25 cellular contexts compared by ENCODE assay signal in the genomic region with DNA sequence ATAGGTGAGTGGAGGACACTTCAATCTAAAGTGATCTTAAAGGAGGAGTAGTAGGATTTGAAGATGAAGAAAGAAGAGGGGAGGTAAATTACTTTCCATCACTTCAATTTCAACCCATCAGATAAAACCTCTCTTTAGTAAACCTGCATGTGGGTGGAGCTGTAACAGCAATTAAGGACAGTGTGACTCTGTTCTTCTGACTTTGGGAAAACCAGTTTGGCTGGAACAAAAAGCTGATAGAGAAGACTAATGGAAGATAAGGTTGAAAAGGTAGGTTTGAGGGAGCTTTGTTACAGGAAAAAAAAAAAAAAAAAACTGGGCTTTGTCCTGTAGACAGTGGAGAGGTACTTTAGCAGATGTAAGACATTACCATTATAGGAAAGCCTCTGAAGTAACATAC. TPM values are rescaled to one million over a fixed set of nuclear protein-coding genes. Genes with fewer than 3 reads are reported as not detected.
DNase-seq lines count a peak whose midpoint lies in the region; TF ChIP-seq lines count a peak whose summit lies in the region.
"Had no signal": no experiment of that assay in that cellular context is flagged by ENCODE, and none has a peak within 500 bp of the region (broad histone marks: within the 10 kb centered on the region; RNA-seq: fewer than 3 reads in every experiment).

No MANE protein-coding gene starts in this region.

- H3K36me3 Mint-ChIP-seq in chondrocyte (ENCODE audit: low read depth) = peaks cover 2% of the 10 kb centered on the region
- peaks cover 29% of the 10 kb centered on the region for H3K36me3 Mint-ChIP-seq in endodermal cell (ENCODE audit: low read depth)

- TF ChIP-seq CTCF in chondrocyte (IDR thresholded peaks at IDR 0.05) (no peak), endodermal cell (conservative IDR thresholded peaks at IDR 0.05) (no peak)

- no peak overlapping the region for H3K4me3 ChIP-seq in trophoblast cell (ENCODE audit: low read depth, low read length)
- no peak overlapping the region for H3K4me3 ChIP-seq in endodermal cell (ENCODE audit: low read length)
- H3K4me3 ChIP-seq: adrenal gland, GM23248, hepatocyte, neural progenitor cell, tibial nerve had no signal

- H4K12ac ChIP-seq in trophoblast cell (ENCODE audit: low read depth, low read length) = no peak overlapping the region

- DNase-seq in NCI-H2107 treated with DMSO at 0.1 percent for 48 hours (lab: John Stamatoyannopoulos, UW; ENCODE audit: unreplicated experiment) (peak; percentile 8), NCI-H2107 (lab: John Stamatoyannopoulos, UW) (no peak), HT-29 (ENCODE audit: low spot score) (peak; percentile 57), chondrocyte (ENCODE audit: low spot score) (no peak), trophoblast cell (peak; percentile 54 to 91), endodermal cell (no peak), NCI-H1105 (lab: John Stamatoyannopoulos, UW) (no peak), HuH-7 (ENCODE audit: low spot score) (no peak)
- DNase-seq: activated CD4-positive, alpha-beta T cell treated with anti-CD3 and anti-CD28 coated beads for 1 hour; activated CD8-positive, alpha-beta memory T cell treated with anti-CD3 and anti-CD28 coated beads for 24 hours; activated T-cell treated with anti-CD3 and anti-CD28 coated beads, Interleukin-2, amount 50 U/mL, for 4 hours; adrenal gland; brain microvascular endothelial cell; CD4-positive, CD25-positive, alpha-beta regulatory T cell; foreskin fibroblast; GM23248; left cardiac atrium; NCI-H69; posterior cingulate gyrus had no signal

- H3K9ac ChIP-seq in trophoblast cell (ENCODE audit: low read length) (no peak overlapping the region), endodermal cell (ENCODE audit: extremely low read depth, low read length, poor library complexity, severe bottlenecking) (no peak overlapping the region)
- H3K9ac ChIP-seq: GM23248, KMS-11, neural progenitor cell had no signal

- H3K27me3 Mint-ChIP-seq in chondrocyte (ENCODE audit: low read depth) = no peaks in the 10 kb centered on the region
- H3K27me3 Mint-ChIP-seq in endodermal cell (ENCODE audit: insufficient read depth) = no peaks in the 10 kb centered on the region
- H3K27me3 Mint-ChIP-seq: stimulated activated naive CD8-positive, alpha-beta T cell treated with anti-CD3 and anti-CD28 coated beads, Interleukin-15, Interleukin-2, amounts not matched to agents 100 ng/mL and 50 ng/mL, for 24 hours had no signal

- H3K4ac ChIP-seq in trophoblast cell (ENCODE audit: low read depth, low read length) = no peak overlapping the region

- H3K4me1 ChIP-seq in trophoblast cell (ENCODE audit: control insufficient read depth in 1 of 2, insufficient read depth in 2 of 2, low read length in 2 of 2) (peaks cover 3 to 13% of the 10 kb centered on the region in 2 experiments), endodermal cell (ENCODE audit: control insufficient read depth, insufficient read depth, low read length) (no peaks in the 10 kb centered on the region)

- no peak overlapping the region for H2AK5ac ChIP-seq in trophoblast cell (ENCODE audit: low read length)

- H2BK5ac ChIP-seq in trophoblast cell (ENCODE audit: low read depth, low read length, poor library complexity) = no peak overlapping the region

- H3K27ac Mint-ChIP-seq in chondrocyte (ENCODE audit: unreplicated experiment) (peak overlapping the region; percentile 70), endodermal cell (no peak overlapping the region)
- H3K27ac Mint-ChIP-seq: neural progenitor cell; stimulated activated naive CD8-positive, alpha-beta T cell treated with anti-CD3 and anti-CD28 coated beads, Interleukin-15, Interleukin-2, amounts not matched to agents 100 ng/mL and 50 ng/mL, for 24 hours; T-helper 1 cell treated with Interleukin-12 subunit alpha and Interleukin-12 subunit beta and Interleukin-4 antibody, amounts not matched to agents 30 μg/mL and 1 μg/mL, for 36 hours had no signal

- peak overlapping the region; percentile 22 for H3K4me2 ChIP-seq in trophoblast cell (ENCODE audit: low read length)
- H3K4me2 ChIP-seq: hepatocyte, KMS-11, neural progenitor cell had no signal

- H2BK120ac ChIP-seq in trophoblast cell (ENCODE audit: insufficient read depth, low read length, poor library complexity) = no peak overlapping the region

- H3K9me3 ChIP-seq in trophoblast cell (ENCODE audit: insufficient read depth, low read depth, low read length) (peaks cover 1% of the 10 kb centered on the region), endodermal cell (ENCODE audit: control insufficient read depth, low read length) (no peaks in the 10 kb centered on the region)
- H3K9me3 ChIP-seq: adrenal gland, tibial nerve had no signal

- H3K18ac ChIP-seq in trophoblast cell (ENCODE audit: low read length) = no peak overlapping the region

- H3K27me3 ChIP-seq in trophoblast cell (ENCODE audit: insufficient read depth, low read length) = no peaks in the 10 kb centered on the region
- H3K27me3 ChIP-seq in endodermal cell (ENCODE audit: control insufficient read depth, insufficient read depth, low read length, poor library complexity, severe bottlenecking) = no peaks in the 10 kb centered on the region
- H3K27me3 ChIP-seq: adrenal gland, brain microvascular endothelial cell, hepatocyte, neural progenitor cell, tibial nerve had no signal

- no peak overlapping the region for H3K14ac ChIP-seq in trophoblast cell (ENCODE audit: low read length)

- H2AFZ ChIP-seq in trophoblast cell (ENCODE audit: insufficient read depth, low read length, poor library complexity) = no peak overlapping the region
- H2AFZ ChIP-seq: GM23248, hepatocyte, neural progenitor cell had no signal

- H3K79me2 ChIP-seq in trophoblast cell (ENCODE audit: control insufficient read depth, insufficient read depth, low read length, poor library complexity) = peaks cover 15% of the 10 kb centered on the region

- H3K4me3 Mint-ChIP-seq in chondrocyte (ENCODE audit: unreplicated experiment) (no peak overlapping the region), endodermal cell (no peak overlapping the region)
- H3K4me3 Mint-ChIP-seq: activated T-cell treated with anti-CD3 and anti-CD28 coated beads, Interleukin-2, amount 50 U/mL, for 4 hours; neural progenitor cell; stimulated activated naive CD8-positive, alpha-beta T cell treated with anti-CD3 and anti-CD28 coated beads, Interleukin-15, Interleukin-2, amounts not matched to agents 100 ng/mL and 50 ng/mL, for 24 hours; T-helper 1 cell treated with Interleukin-12 subunit alpha and Interleukin-12 subunit beta and Interleukin-4 antibody, amounts not matched to agents 30 μg/mL and 1 μg/mL, for 36 hours had no signal

- no peaks in the 10 kb centered on the region for H3K9me3 Mint-ChIP-seq in chondrocyte (ENCODE audit: low read depth)
- H3K9me3 Mint-ChIP-seq in endodermal cell = no peaks in the 10 kb centered on the region
- H3K9me3 Mint-ChIP-seq: activated T-cell treated with anti-CD3 and anti-CD28 coated beads, Interleukin-2, amount 50 U/mL, for 4 hours; CD4-positive, CD25-positive, alpha-beta regulatory T cell; neural progenitor cell; stimulated activated naive CD8-positive, alpha-beta T cell treated with anti-CD3 and anti-CD28 coated beads, Interleukin-15, Interleukin-2, amounts not matched to agents 100 ng/mL and 50 ng/mL, for 24 hours; T-helper 1 cell treated with Interleukin-12 subunit alpha and Interleukin-12 subunit beta and Interleukin-4 antibody, amounts not matched to agents 30 μg/mL and 1 μg/mL, for 36 hours had no signal

- no peak overlapping the region for H3K23ac ChIP-seq in trophoblast cell (ENCODE audit: low read length)

- H3K79me1 ChIP-seq in trophoblast cell (ENCODE audit: low read length) = peaks cover 26% of the 10 kb centered on the region

- peaks cover 2% of the 10 kb centered on the region in 2 experiments for H3K36me3 ChIP-seq in trophoblast cell (ENCODE audit: control insufficient read depth in 1 of 2, insufficient read depth in 2 of 2, low read length in 2 of 2)
- H3K36me3 ChIP-seq in endodermal cell (ENCODE audit: control insufficient read depth, insufficient read depth, low read length) = peaks cover 10% of the 10 kb centered on the region
- H3K36me3 ChIP-seq: adrenal gland, brain microvascular endothelial cell, neural progenitor cell had no signal

- H3K27ac ChIP-seq in trophoblast cell (ENCODE audit: low read depth, low read length) = peak overlapping the region; percentile 73
- no peak overlapping the region for H3K27ac ChIP-seq in endodermal cell (ENCODE audit: low read depth, low read length)
- H3K27ac ChIP-seq: adrenal gland, brain microvascular endothelial cell, GM23248, hepatocyte, KMS-11, neural progenitor cell, tibial nerve had no signal

- H4K91ac ChIP-seq in trophoblast cell (ENCODE audit: low read depth, low read length) = no peak overlapping the region

- H4K8ac ChIP-seq in trophoblast cell (ENCODE audit: low read depth, low read length) = no peak overlapping the region

- H3K4me1 Mint-ChIP-seq in chondrocyte (ENCODE audit: low read depth) (peaks cover 43% of the 10 kb centered on the region), endodermal cell (peaks cover 9% of the 10 kb centered on the region)

- H2BK12ac ChIP-seq in trophoblast cell (ENCODE audit: low read length) = no peak overlapping the region

RNA-seq across cellular contexts. Expression of a gene that starts 4.5 kb away (rescaled TPM):
- 23.3 and 25.2 TPM in 2 replicates for total RNA-seq in HT-29 (2014; rRNA removed; shearing (Covaris generic))
- total RNA-seq in chondrocyte (61.7 to 73.0 TPM (median 71.3 TPM) in 3 replicates), endodermal cell (10 to 100 TPM; 57.3 to 59.8 TPM)
- polyA plus RNA-seq in trophoblast cell (2013) = 241 and 242 TPM in 2 replicates
- polyA plus RNA-seq in endodermal cell (2013, experiment 1 of 2) = 53.6 TPM
- polyA plus RNA-seq in endodermal cell (2013, experiment 2 of 2) = 47.3 TPM

Comparison
In these comparisons a context has a peak if more than half of its experiments do, and no peak if none do; other contexts are left out.
1. DNase-seq: peak in NCI-H2107 treated with DMSO at 0.1 percent for 48 hours (single experiment), HT-29 (single experiment) and trophoblast cell (2 of 2); none in NCI-H2107 (single experiment), chondrocyte (single experiment), endodermal cell (single experiment), NCI-H1105 (single experiment) and HuH-7 (single experiment).